In genomic region chr6:160912411-160912810, GRCh38 we compare ENCODE assay signal across 25 cellular contexts.
DNase-seq lines count a peak whose midpoint lies in the region; ATAC-seq, FAIRE-seq and TF ChIP-seq lines count a peak whose summit lies in the region.
"Had no signal": no experiment of that assay in that cellular context is flagged by ENCODE, and none has a peak within 500 bp of the region (broad histone marks: within the 10 kb centered on the region; RNA-seq: fewer than 3 reads in every experiment).

No MANE protein-coding gene starts in this region.

- no peaks in the 10 kb centered on the region for H3K27me3 ChIP-seq in bronchial epithelial cell (ENCODE audit: control insufficient read depth, insufficient read depth, low read length)
- no peaks in the 10 kb centered on the region for H3K27me3 ChIP-seq in vagina
- H3K27me3 ChIP-seq: BE2C; BLaER1 treated with 17β-estradiol and CSF1 and Interleukin-3, amounts not matched to agents 10 nM and 100 nM had no signal

- H3K4me3 ChIP-seq in astrocyte of the cerebellum (ENCODE audit: low read depth, low read length) (no peak overlapping the region), bronchial epithelial cell (ENCODE audit: low read depth, low read length) (no peak overlapping the region), epithelial cell of proximal tubule (ENCODE audit: low read depth, low read length) (no peak overlapping the region), vagina (no peak overlapping the region)
- H3K4me3 ChIP-seq: A549; BLaER1 treated with 17β-estradiol and CSF1 and Interleukin-3, amounts not matched to agents 10 nM and 100 nM; GM23338; HAP-1 had no signal

- TF ChIP-seq CTCF in astrocyte of the cerebellum (IDR thresholded peaks at IDR 0.05; ENCODE audit: low read depth, low read length, missing control alignments) (no peak), bronchial epithelial cell (IDR thresholded peaks at IDR 0.05; ENCODE audit: insufficient read depth, low read length, severe bottlenecking) (no peak), epithelial cell of proximal tubule (conservative IDR thresholded peaks at IDR 0.05; ENCODE audit: low read depth, low read length) (no peak), vagina (IDR thresholded peaks at IDR 0.05) (no peak)

- peak; percentile 96 for FAIRE-seq in bronchial epithelial cell (lab: Jason Lieb, UNC)
- FAIRE-seq: A549, G401.6, GM12892, GM19239, H54 had no signal

- in situ Hi-C loops in astrocyte of the cerebellum (cut with HindIII; ENCODE audit: low sequenced_read_pairs) = no loop called here

- TF ChIP-seq POLR2A in vagina (IDR thresholded peaks at IDR 0.05) = no peak

- no peak overlapping the region for H3K27ac ChIP-seq in vagina
- H3K27ac ChIP-seq: A549; BLaER1 treated with 17β-estradiol and CSF1 and Interleukin-3, amounts not matched to agents 10 nM and 100 nM had no signal

- DNase-seq in astrocyte of the cerebellum (ENCODE audit: low read depth) (peak; percentile 6), bronchial epithelial cell (ENCODE audit: low read depth) (no peak), epithelial cell of proximal tubule (ENCODE audit: low read depth) (peak; percentile 54), DMS 273 treated with DMSO at 0.1 percent for 48 hours (lab: John Stamatoyannopoulos, UW) (no peak), SK-N-DZ (ENCODE audit: low spot score) (no peak), vagina (ENCODE audit: extremely low spot score in 2 of 2) (no peak)
- DNase-seq: 8988T; ACHN; AML-193; BE2C; Calu3; CD4-positive, alpha-beta memory T cell; COR-L47; DMS153; DND-41; HFFc6 had no signal

- no peaks in the 10 kb centered on the region for H3K9me3 ChIP-seq in vagina
- H3K9me3 ChIP-seq: A549, BE2C, HAP-1 had no signal

- ATAC-seq in GM19455 (IDR thresholded peaks at IDR 0.05; ENCODE audit: unreplicated experiment) = no peak
- ATAC-seq: A549, GM23338 had no signal

- H3K36me3 ChIP-seq in bronchial epithelial cell (ENCODE audit: control insufficient read depth, insufficient read depth, low read length) (no peaks in the 10 kb centered on the region), vagina (no peaks in the 10 kb centered on the region)
- H3K36me3 ChIP-seq: BE2C; BLaER1 treated with 17β-estradiol and CSF1 and Interleukin-3, amounts not matched to agents 10 nM and 100 nM; HAP-1 had no signal

- intact Hi-C loops in vagina (cut with DNase I) = no loop called here

- no peaks in the 10 kb centered on the region for H3K4me1 ChIP-seq in vagina
- H3K4me1 ChIP-seq: A549; BE2C; BLaER1 treated with 17β-estradiol and CSF1 and Interleukin-3, amounts not matched to agents 10 nM and 100 nM; HAP-1 had no signal

Comparison
In these comparisons a context has a peak if more than half of its experiments do, and no peak if none do; other contexts are left out.
1. DNase-seq: peak in astrocyte of the cerebellum (single experiment) and epithelial cell of proximal tubule (single experiment); none in bronchial epithelial cell (single experiment), DMS 273 treated with DMSO at 0.1 percent for 48 hours (single experiment), SK-N-DZ (single experiment) and vagina (0 of 2).